ENCODE assay signal across 17 cellular contexts in genomic region chr14:61202124-61202523, GRCh38.
"Had no signal": no experiment of that assay in that cellular context is flagged by ENCODE, and none has a peak within 500 bp of the region (broad histone marks: within the 10 kb centered on the region; RNA-seq: fewer than 3 reads in every experiment).

No MANE protein-coding gene starts in this region.

- H3K27me3 ChIP-seq: right atrium auricular region, upper lobe of left lung had no signal

- H3K36me3 ChIP-seq: gastroesophageal sphincter, heart left ventricle, left ventricle myocardium inferior, right atrium auricular region, upper lobe of left lung had no signal

- H3K4me3 ChIP-seq: gastroesophageal sphincter, heart left ventricle, left ventricle myocardium inferior, right atrium auricular region, skin epidermis, upper lobe of left lung had no signal

- H3K4me1 ChIP-seq: gastroesophageal sphincter, heart left ventricle, left ventricle myocardium inferior, right atrium auricular region, upper lobe of left lung had no signal

- ATAC-seq: activated CD4-positive, alpha-beta T cell treated with anti-CD3 and anti-CD28 coated beads for 36 hours; gastroesophageal sphincter; heart left ventricle; stimulated activated naive CD8-positive, alpha-beta T cell treated with anti-CD3 and anti-CD28 coated beads, Interleukin-15, amount 100 ng/mL, for 72 hours had no signal

- H3K9me3 ChIP-seq: gastroesophageal sphincter, heart left ventricle, left ventricle myocardium inferior, right atrium auricular region, upper lobe of left lung had no signal

- H3K27ac ChIP-seq: gastroesophageal sphincter, heart left ventricle, left ventricle myocardium inferior, right atrium auricular region, skin epidermis, upper lobe of left lung had no signal

- DNase-seq: activated CD4-positive, alpha-beta T cell treated with anti-CD3 and anti-CD28 coated beads for 36 hours; activated CD4-positive, alpha-beta T cell treated with anti-CD3 and anti-CD28 coated beads, Interleukin-2, amount 50 U/mL, for 48 hours; activated naive CD8-positive, alpha-beta T cell treated with anti-CD3 and anti-CD28 coated beads for 36 hours; activated T-cell treated with anti-CD3 and anti-CD28 coated beads for 4 hours; amniotic stem cell; effector CD4-positive, alpha-beta T cell; heart left ventricle; kidney glomerular epithelial cell; left ventricle myocardium inferior; mammary epithelial cell; midbrain; occipital lobe; stimulated activated naive CD8-positive, alpha-beta T cell treated with anti-CD3 and anti-CD28 coated beads, Interleukin-15, amount 100 ng/mL, for 72 hours; upper lobe of left lung had no signal
